18 cellular contexts compared by ENCODE assay signal in genomic region chr20:50610212-50610718, GRCh38.
A peak's percentile ranks its signal among the peaks of the same experiment; 100 is the strongest.
DNase-seq lines count a peak whose midpoint lies in the region; ATAC-seq and TF ChIP-seq lines count a peak whose summit lies in the region.
"Had no signal": no experiment of that assay in that cellular context is flagged by ENCODE, and none has a peak within 500 bp of the region (broad histone marks: within the 10 kb centered on the region; RNA-seq: fewer than 3 reads in every experiment).

No MANE protein-coding gene starts in this region.

- ATAC-seq in GM23338 (no peak), PC-3 (peak; percentile 78; the same call in 1 of the 2 replicates), esophagus mucosa (peak; percentile 30)
- no peak for ATAC-seq in stimulated activated naive CD8-positive, alpha-beta T cell treated with anti-CD3 and anti-CD28 coated beads, Interleukin-15, Interleukin-2, amounts not matched to agents 100 U/mL and 50 U/mL, for 24 hours

- H3K4me1 Mint-ChIP-seq in GM23338, result peaks cover 14% of the 10 kb centered on the region; the same call in 2 of the 3 replicates
- H3K4me1 Mint-ChIP-seq: naive B cell had no signal

- H3K27ac Mint-ChIP-seq in GM23338, result 0 out of 2 replicates have a peak overlapping the region, but pooled peaks have one; percentile 65

- 83% methylated on average over 4 of the region's 4 CpGs for WGBS in smooth muscle cell (ENCODE audit: low lambda C conversion rate)

- no peak overlapping the region for H3K9ac ChIP-seq in PC-3 (ENCODE audit: low read length)
- no peak overlapping the region for H3K9ac ChIP-seq in smooth muscle cell (ENCODE audit: low read depth)

- POLR2A ChIA-PET in PC-3 (lab: Charles Lee; ENCODE audit: unreplicated experiment), result no interaction called here

- H3F3A ChIP-seq in GM23338 (replicated peaks; ENCODE audit: low read depth) (no peaks in the 10 kb centered on the region), PC-3 (ENCODE audit: low read length, unreplicated experiment) (no peaks in the 10 kb centered on the region), smooth muscle cell (ENCODE audit: low read depth) (no peaks in the 10 kb centered on the region)

- DNase-seq in AG10803 (ENCODE audit: low read depth) (no peak), GM23338 (ENCODE audit: low spot score) (no peak), PC-3 (peak; percentile 48), smooth muscle cell (lab: John Stamatoyannopoulos, UW; ENCODE audit: unreplicated experiment) (no peak), NCI-H2171 (lab: John Stamatoyannopoulos, UW) (no peak), DMS79 treated with DMSO at 0.1 percent for 48 hours (lab: John Stamatoyannopoulos, UW) (no peak)
- DNase-seq in stimulated activated naive CD8-positive, alpha-beta T cell treated with anti-CD3 and anti-CD28 coated beads, Interleukin-15, Interleukin-2, amounts not matched to agents 100 U/mL and 50 U/mL, for 24 hours, result no peak
- DNase-seq: activated CD8-positive, alpha-beta memory T cell treated with anti-CD3 and anti-CD28 coated beads for 24 hours; activated effector memory CD4-positive, alpha-beta T cell treated with Interleukin-2 at 50 U/mL for 16 hours; C1 segment of cervical spinal cord; dorsolateral prefrontal cortex; left ventricle myocardium inferior; naive B cell; NCI-H187; stimulated activated CD4-positive, alpha-beta T cell treated with anti-CD3 and anti-CD28 coated beads, Interleukin-2, amount 100 ng/mL, for 24 hours had no signal

- no peaks in the 10 kb centered on the region; the same call in 2 of the 3 replicates for H3K9me3 Mint-ChIP-seq in GM23338
- H3K9me3 Mint-ChIP-seq: naive B cell had no signal

- no TSS peak for BruUV-seq in PC-3 (replicated peaks; lab: Mats Ljungman, UMichigan)

- TF ChIP-seq CTCF in AG10803 (conservative IDR thresholded peaks at IDR 0.05; ENCODE audit: low read length), result peak; percentile 24
- TF ChIP-seq CTCF in GM23338 (conservative IDR thresholded peaks at IDR 0.05; ENCODE audit: low read depth in 2 of 2), result peak in 1 of 2 experiments; percentile 26; a peak in 2 of 4 replicates
- TF ChIP-seq CTCF in PC-3 (conservative IDR thresholded peaks at IDR 0.05; ENCODE audit: low read depth, low read length), result peak; percentile 46
- TF ChIP-seq CTCF in smooth muscle cell (IDR thresholded peaks at IDR 0.05; ENCODE audit: borderline replicate concordance, insufficient read depth, poor library complexity, severe bottlenecking), result no peak

- no peak overlapping the region for H3K4me2 ChIP-seq in GM23338
- H3K4me2 ChIP-seq in PC-3 (ENCODE audit: low read length), result no peak overlapping the region
- H3K4me2 ChIP-seq in smooth muscle cell, result no peak overlapping the region

- peaks cover 5% of the 10 kb centered on the region for H3K27me3 Mint-ChIP-seq in GM23338 (ENCODE audit: insufficient read depth, low read depth, poor library complexity)

- H3K4me3 Mint-ChIP-seq in GM23338, result no peak overlapping the region; the same call in 2 of the 3 replicates

- no peaks in the 10 kb centered on the region for H4K20me1 ChIP-seq in GM23338 (replicated peaks; ENCODE audit: insufficient read depth)
- no peaks in the 10 kb centered on the region for H4K20me1 ChIP-seq in PC-3 (ENCODE audit: low read length)
- H4K20me1 ChIP-seq in smooth muscle cell (ENCODE audit: low read depth), result no peaks in the 10 kb centered on the region

- no peak overlapping the region for H2AFZ ChIP-seq in GM23338
- H2AFZ ChIP-seq in PC-3 (ENCODE audit: low read length), result no peak overlapping the region
- H2AFZ ChIP-seq in smooth muscle cell (ENCODE audit: low read depth), result no peak overlapping the region

- H3K4me3 ChIP-seq in AG10803 (ENCODE audit: low read length) (no peak overlapping the region), GM23338 (no peak overlapping the region), PC-3 (ENCODE audit: low read length) (no peak overlapping the region), smooth muscle cell (no peak overlapping the region)
- H3K4me3 ChIP-seq: dorsolateral prefrontal cortex, left ventricle myocardium inferior, SK-N-MC, tibial nerve had no signal

- H3K9me3 ChIP-seq in PC-3 (ENCODE audit: low read length), result no peaks in the 10 kb centered on the region
- H3K9me3 ChIP-seq in smooth muscle cell (replicated peaks; ENCODE audit: low read depth), result no peaks in the 10 kb centered on the region
- H3K9me3 ChIP-seq: left ventricle myocardium inferior, tibial nerve had no signal

- no peaks in the 10 kb centered on the region for H3K4me1 ChIP-seq in GM23338 (ENCODE audit: insufficient read depth)
- no peaks in the 10 kb centered on the region for H3K4me1 ChIP-seq in PC-3 (ENCODE audit: insufficient read depth, low read length)
- H3K4me1 ChIP-seq in smooth muscle cell (ENCODE audit: low read depth), result no peaks in the 10 kb centered on the region
- H3K4me1 ChIP-seq: tibial nerve had no signal

- no peak overlapping the region for H3K27ac ChIP-seq in GM23338 (ENCODE audit: low read depth)
- no peak overlapping the region for H3K27ac ChIP-seq in PC-3 (ENCODE audit: low read length)
- no peak overlapping the region for H3K27ac ChIP-seq in smooth muscle cell (ENCODE audit: low read depth)
- H3K27ac ChIP-seq: dorsolateral prefrontal cortex, SK-N-MC, tibial nerve had no signal

- H3K36me3 ChIP-seq in GM23338 (ENCODE audit: insufficient read depth) (no peaks in the 10 kb centered on the region), PC-3 (ENCODE audit: low read depth, low read length) (no peaks in the 10 kb centered on the region), smooth muscle cell (ENCODE audit: low read depth) (no peaks in the 10 kb centered on the region)
- H3K36me3 ChIP-seq: left ventricle myocardium inferior had no signal

- H3K79me2 ChIP-seq in GM23338 (replicated peaks; ENCODE audit: insufficient read depth), result no peaks in the 10 kb centered on the region
- no peaks in the 10 kb centered on the region for H3K79me2 ChIP-seq in PC-3 (ENCODE audit: low read length)
- no peaks in the 10 kb centered on the region for H3K79me2 ChIP-seq in smooth muscle cell (ENCODE audit: low read depth)

- H3K27me3 ChIP-seq in GM23338 (ENCODE audit: insufficient read depth) (no peaks in the 10 kb centered on the region), PC-3 (ENCODE audit: low read length) (no peaks in the 10 kb centered on the region), smooth muscle cell (ENCODE audit: low read depth) (no peaks in the 10 kb centered on the region)
- H3K27me3 ChIP-seq: dorsolateral prefrontal cortex, tibial nerve had no signal

- CTCF ChIA-PET in PC-3 (lab: Charles Lee), result interaction anchor here (0.6 to 1.1 kb wide), 3 partner anchors 11 to 139 kb away, joined by 3 to 6 read pairs (median 5); no protein-coding TSS in a partner anchor

- H3K36me3 Mint-ChIP-seq in GM23338 (ENCODE audit: low read depth), result no peaks in the 10 kb centered on the region
- H3K36me3 Mint-ChIP-seq: naive B cell had no signal

- intact Hi-C loops in PC-3 (cut with micrococcal nuclease), result no loop called here

- H3K9me2 ChIP-seq in GM23338 (ENCODE audit: insufficient read depth), result no peaks in the 10 kb centered on the region
- H3K9me2 ChIP-seq in PC-3 (replicated peaks; ENCODE audit: low read length), result no peaks in the 10 kb centered on the region

TF ChIP-seq in GM23338, 12 proteins besides CTCF, POLR2A, EP300 and RAD21 (continues in another document):
- TF ChIP-seq POLR2AphosphoS5 (IDR thresholded peaks at IDR 0.05; ENCODE audit: low read depth) (no peak), ZNF114 (CRISPR knock-in tag; IDR thresholded peaks at IDR 0.05) (no peak), EZH2phosphoT487 (IDR thresholded peaks at IDR 0.05; ENCODE audit: unreplicated experiment) (no peak), ZNF331 (CRISPR knock-in tag; IDR thresholded peaks at IDR 0.05; ENCODE audit: low read depth) (no peak), EZH2 (IDR thresholded peaks at IDR 0.05; ENCODE audit: low read depth, unreplicated experiment) (no peak), CREB1 (CRISPR knock-in tag; IDR thresholded peaks at IDR 0.05; ENCODE audit: low read depth) (no peak), STAT1 (IDR thresholded peaks at IDR 0.05; ENCODE audit: unreplicated experiment) (no peak), JUNB (IDR thresholded peaks at IDR 0.05; ENCODE audit: unreplicated experiment) (no peak), NANOG (IDR thresholded peaks at IDR 0.05; ENCODE audit: borderline replicate concordance) (no peak)

Comparison
In these comparisons a context has a peak if more than half of its experiments do, and no peak if none do; other contexts are left out.
1. ATAC-seq: peak in PC-3 (single experiment) and esophagus mucosa (single experiment); none in GM23338 (single experiment) and stimulated activated naive CD8-positive, alpha-beta T cell treated with anti-CD3 and anti-CD28 coated beads, Interleukin-15, Interleukin-2, amounts not matched to agents 100 U/mL and 50 U/mL, for 24 hours (single experiment).